ENCODE assay signal across 8 cellular contexts in the genomic region with DNA sequence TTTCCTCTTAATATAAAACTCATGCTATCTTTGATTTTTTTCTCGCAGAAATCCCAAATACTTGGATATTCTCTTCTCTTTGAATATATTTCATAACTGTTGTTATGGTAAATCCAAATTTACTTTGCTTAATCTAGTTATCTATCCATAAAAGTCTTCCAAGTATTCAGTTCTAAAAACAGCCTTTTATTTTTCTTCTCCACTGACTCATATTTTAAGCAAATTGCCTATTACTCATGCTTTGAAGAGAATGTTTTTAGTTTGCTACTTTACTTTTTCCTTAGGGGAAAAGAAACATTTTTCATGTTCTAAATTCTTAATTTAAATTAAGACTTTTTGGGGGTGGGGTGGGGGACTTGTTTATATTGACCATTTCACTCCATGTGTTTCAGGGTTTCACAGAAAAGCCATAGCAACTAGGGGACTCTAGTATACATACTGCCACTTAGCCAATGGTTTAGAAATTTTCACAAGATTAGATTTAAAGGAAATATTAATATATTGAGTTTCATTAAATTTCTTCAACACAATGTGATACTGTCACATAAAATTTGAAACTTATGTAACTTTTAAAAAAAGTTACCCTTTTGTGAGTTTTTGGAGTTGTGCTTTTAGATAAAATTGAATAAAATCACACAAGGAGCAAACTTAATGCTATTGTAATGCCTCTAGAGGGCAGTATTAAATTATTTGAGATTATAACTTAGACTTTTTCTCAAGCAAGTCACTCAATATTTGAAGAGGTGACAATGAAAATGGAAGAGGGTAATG.
DNase-seq lines count a peak whose midpoint lies in the region; ATAC-seq and TF ChIP-seq lines count a peak whose summit lies in the region.

No MANE protein-coding gene starts in this region.

- no peak for TF ChIP-seq POLR2A in thyroid gland (IDR thresholded peaks at IDR 0.05)

- intact Hi-C loops in thyroid gland (cut with DNase I): no loop called here

- peak overlapping the region; percentile 44 for H3K9ac ChIP-seq in SK-N-MC (ENCODE audit: insufficient read length)

- H3K4me1 ChIP-seq in thyroid gland: no peaks in the 10 kb centered on the region

- TF ChIP-seq CTCF in GM10266 (IDR thresholded peaks at IDR 0.05; ENCODE audit: control insufficient read depth, insufficient read depth, low read depth, missing control alignments): peak; percentile 52
- peak in 3 of 6 experiments; percentile 34 to 52 (median 42) for TF ChIP-seq CTCF in thyroid gland (IDR thresholded peaks at IDR 0.05)

- H3K4me3 ChIP-seq in SK-N-MC: no peak overlapping the region
- no peak overlapping the region for H3K4me3 ChIP-seq in thyroid gland (replicated peaks in 1 of 3)

- H3K9me3 ChIP-seq in SK-N-MC (ENCODE audit: low read depth, low read length): no peaks in the 10 kb centered on the region
- H3K9me3 ChIP-seq in thyroid gland: no peaks in the 10 kb centered on the region

- peak; percentile 55 for ATAC-seq in HG03565 (IDR thresholded peaks at IDR 0.05; ENCODE audit: unreplicated experiment)
- ATAC-seq in GM19328 (IDR thresholded peaks at IDR 0.05; ENCODE audit: unreplicated experiment): no peak

- H3K27ac ChIP-seq in SK-N-MC (peak overlapping the region; percentile 73), thyroid gland (no peak overlapping the region)

- H3K36me3 ChIP-seq in SK-N-MC (ENCODE audit: insufficient read depth, low read length): no peaks in the 10 kb centered on the region
- H3K36me3 ChIP-seq in thyroid gland: no peaks in the 10 kb centered on the region

- H3K27me3 ChIP-seq in thyroid gland: no peaks in the 10 kb centered on the region

- 89 to 92% methylated on average over 1 of the region's 1 CpG for WGBS in thyroid gland, 2 donors

- DNase-seq in GM10266 (ENCODE audit: extremely low spot score) (peak; percentile 19), SK-N-MC (ENCODE audit: low read depth, low spot score) (peak; percentile 62), inferior parietal cortex (ENCODE audit: extremely low spot score) (peak; percentile 47), NCI-H1930 (lab: John Stamatoyannopoulos, UW) (no peak), thyroid gland (no peak), amniotic stem cell (lab: John Stamatoyannopoulos, UW) (no peak)

Comparison
In these comparisons a context has a peak if more than half of its experiments do, and no peak if none do; other contexts are left out.
1. DNase-seq: peak in GM10266 (single experiment), SK-N-MC (single experiment) and inferior parietal cortex (single experiment); none in NCI-H1930 (0 of 2), thyroid gland (0 of 2) and amniotic stem cell (single experiment).